12 cellular contexts compared by ENCODE assay signal in genomic region chr22:36084717-36085116, GRCh38. TPM values are rescaled to one million over a fixed set of nuclear protein-coding genes. Genes with fewer than 3 reads are reported as not detected.
DNase-seq lines count a peak whose midpoint lies in the region; ATAC-seq, FAIRE-seq and TF ChIP-seq lines count a peak whose summit lies in the region.
"Had no signal": no experiment of that assay in that cellular context is flagged by ENCODE, and none has a peak within 500 bp of the region (broad histone marks: within the 10 kb centered on the region; RNA-seq: fewer than 3 reads in every experiment).

No MANE protein-coding gene starts in this region.

- H4K20me1 ChIP-seq in GM23338 (replicated peaks; ENCODE audit: insufficient read depth) (no peaks in the 10 kb centered on the region), K562 (replicated peaks; ENCODE audit: control insufficient read depth, insufficient read depth, low read length) (no peaks in the 10 kb centered on the region)

- no peak for FAIRE-seq in K562 (lab: Jason Lieb, UNC)
- FAIRE-seq: GM18507 had no signal

- no peaks in the 10 kb centered on the region for H3K36me3 ChIP-seq in GM23338 (ENCODE audit: insufficient read depth)
- H3K36me3 ChIP-seq in K562 (ENCODE audit: control insufficient read depth, insufficient read depth, low read length) = no peaks in the 10 kb centered on the region
- no peaks in the 10 kb centered on the region for H3K36me3 ChIP-seq in left ventricle myocardium inferior
- no peaks in the 10 kb centered on the region for H3K36me3 ChIP-seq in endodermal cell (ENCODE audit: control insufficient read depth, insufficient read depth, low read length)

- no peak overlapping the region for H3K4me2 ChIP-seq in GM23338
- H3K4me2 ChIP-seq in K562 (ENCODE audit: insufficient read depth, low read length) = no peak overlapping the region

- POLR2A ChIA-PET in activated CD4-positive, alpha-beta T cell treated with anti-CD3 and anti-CD28 coated beads for 36 hours (lab: Charles Lee) = no interaction called here
- POLR2A ChIA-PET in K562 (lab: Yijun Ruan, JAX) = no interaction called here

- no TSS peak for BruUV-seq in K562 (replicated peaks; lab: Mats Ljungman, UMichigan)

- TF ChIP-seq CTCF in GM23338 (conservative IDR thresholded peaks at IDR 0.05; ENCODE audit: low read depth in 2 of 2) (no peak), K562 (IDR thresholded peaks at IDR 0.05 in 2 of 3, conservative IDR thresholded peaks at IDR 0.05 in 1 of 3; ENCODE audit: insufficient read depth in 2 of 3, low read depth in 1 of 3, low read length in 3 of 3) (no peak), left ventricle myocardium inferior (IDR thresholded peaks at IDR 0.05; ENCODE audit: borderline replicate concordance) (no peak), endodermal cell (conservative IDR thresholded peaks at IDR 0.05) (no peak)

- no peak overlapping the region for H3K4me3 Mint-ChIP-seq in activated CD4-positive, alpha-beta T cell treated with anti-CD3 and anti-CD28 coated beads for 36 hours
- H3K4me3 Mint-ChIP-seq in activated CD4-positive, alpha-beta T cell treated with anti-CD3 and anti-CD28 coated beads, Interleukin-2, amount 10 ng/mL, durations not matched to agents 24 days and 14 days = no peak overlapping the region
- H3K4me3 Mint-ChIP-seq in GM23338 = no peak overlapping the region
- H3K4me3 Mint-ChIP-seq in endodermal cell = no peak overlapping the region

- no peak for TF ChIP-seq EP300 in K562 (IDR thresholded peaks at IDR 0.05; ENCODE audit: low read length)

- ATAC-seq in activated CD4-positive, alpha-beta T cell treated with anti-CD3 and anti-CD28 coated beads for 36 hours = no peak
- ATAC-seq in GM23338 = no peak
- no peak for ATAC-seq in K562
- ATAC-seq in HG02678 (IDR thresholded peaks at IDR 0.05; ENCODE audit: unreplicated experiment) = no peak

- H3K9me3 ChIP-seq in K562 (replicated peaks; ENCODE audit: control insufficient read depth, insufficient read depth, low read depth, low read length) (no peaks in the 10 kb centered on the region), left ventricle myocardium inferior (replicated peaks) (no peaks in the 10 kb centered on the region), endodermal cell (ENCODE audit: control insufficient read depth, low read length) (no peaks in the 10 kb centered on the region)

- no peaks in the 10 kb centered on the region for H3K9me1 ChIP-seq in K562 (ENCODE audit: control insufficient read depth, insufficient read depth, low read length)

- H3K4me3 ChIP-seq in GM23338 (no peak overlapping the region), K562 (no peak overlapping the region), left ventricle myocardium inferior (no peak overlapping the region), endodermal cell (ENCODE audit: low read length) (no peak overlapping the region)

- intact Hi-C loops in activated CD4-positive, alpha-beta T cell treated with anti-CD3 and anti-CD28 coated beads for 36 hours (cut with DNase I, micrococcal nuclease) = no loop called here
- intact Hi-C loops in activated CD4-positive, alpha-beta T cell treated with anti-CD3 and anti-CD28 coated beads, Interleukin-2, amount 10 ng/mL, durations not matched to agents 24 days and 14 days (cut with micrococcal nuclease) = no loop called here
- intact Hi-C loops in K562 (cut with micrococcal nuclease) (no loop called here), posterior vena cava (cut with DNase I) (loop anchor here in 1 of 2 donors (5.0 kb wide), 1 partner anchor 338 kb away; no protein-coding TSS in a partner anchor), left ventricle myocardium inferior (cut with micrococcal nuclease) (no loop called here)

- peaks cover 3% of the 10 kb centered on the region for H3K4me1 Mint-ChIP-seq in activated CD4-positive, alpha-beta T cell treated with anti-CD3 and anti-CD28 coated beads for 36 hours
- H3K4me1 Mint-ChIP-seq in activated CD4-positive, alpha-beta T cell treated with anti-CD3 and anti-CD28 coated beads, Interleukin-2, amount 10 ng/mL, durations not matched to agents 24 days and 14 days = peaks cover 19% of the 10 kb centered on the region
- H3K4me1 Mint-ChIP-seq in GM23338 (peaks cover 3% of the 10 kb centered on the region; the same call in 2 of the 3 replicates), endodermal cell (peaks cover 4% of the 10 kb centered on the region)

- H3K27me3 Mint-ChIP-seq in activated CD4-positive, alpha-beta T cell treated with anti-CD3 and anti-CD28 coated beads for 36 hours = no peaks in the 10 kb centered on the region
- H3K27me3 Mint-ChIP-seq in activated CD4-positive, alpha-beta T cell treated with anti-CD3 and anti-CD28 coated beads, Interleukin-2, amount 10 ng/mL, durations not matched to agents 24 days and 14 days = no peaks in the 10 kb centered on the region
- H3K27me3 Mint-ChIP-seq in GM23338 (ENCODE audit: insufficient read depth, low read depth, poor library complexity) (peaks cover 3% of the 10 kb centered on the region), endodermal cell (ENCODE audit: insufficient read depth) (no peaks in the 10 kb centered on the region)

- no peak overlapping the region for H3K27ac ChIP-seq in GM23338 (ENCODE audit: low read depth)
- no peak overlapping the region for H3K27ac ChIP-seq in K562 (ENCODE audit: extremely low read depth, low read depth, low read length)
- no peak overlapping the region for H3K27ac ChIP-seq in left ventricle myocardium inferior (replicated peaks)
- H3K27ac ChIP-seq in endodermal cell (ENCODE audit: low read depth, low read length) = no peak overlapping the region
- H3K27ac ChIP-seq: 22Rv1 had no signal

- H3K9me3 Mint-ChIP-seq in activated CD4-positive, alpha-beta T cell treated with anti-CD3 and anti-CD28 coated beads for 36 hours (ENCODE audit: low read depth) = no peaks in the 10 kb centered on the region
- no peaks in the 10 kb centered on the region for H3K9me3 Mint-ChIP-seq in activated CD4-positive, alpha-beta T cell treated with anti-CD3 and anti-CD28 coated beads, Interleukin-2, amount 10 ng/mL, durations not matched to agents 24 days and 14 days
- H3K9me3 Mint-ChIP-seq in GM23338 (no peaks in the 10 kb centered on the region; the same call in 2 of the 3 replicates), endodermal cell (no peaks in the 10 kb centered on the region)

- no peaks in the 10 kb centered on the region for H3F3A ChIP-seq in GM23338 (replicated peaks; ENCODE audit: low read depth)

- H3K9me2 ChIP-seq in GM23338 (ENCODE audit: insufficient read depth) = no peaks in the 10 kb centered on the region

- H2AFZ ChIP-seq in GM23338 (peak overlapping the region; percentile 93), K562 (ENCODE audit: low read depth, low read length) (peak overlapping the region; percentile 55; the same call in 1 of the 2 replicates)

- no peaks in the 10 kb centered on the region for H3K27me3 ChIP-seq in GM23338 (ENCODE audit: insufficient read depth)
- H3K27me3 ChIP-seq in K562 (ENCODE audit: control insufficient read depth in 2 of 2, insufficient read depth in 2 of 2, low read length in 2 of 2) = no peaks in the 10 kb centered on the region
- H3K27me3 ChIP-seq in left ventricle myocardium inferior (ENCODE audit: low read depth) = no peaks in the 10 kb centered on the region
- H3K27me3 ChIP-seq in endodermal cell (ENCODE audit: control insufficient read depth, insufficient read depth, low read length, poor library complexity, severe bottlenecking) = no peaks in the 10 kb centered on the region

- in situ Hi-C loops in K562 (cut with MboI) = no loop called here

- 36% methylated on average over 5 of the region's 5 CpGs for WGBS in K562 (ENCODE audit: insufficient coverage, low coverage, missing lambda C conversion rate)
- 85% methylated on average over 5 of the region's 5 CpGs; no CpG with 5 or more reads in 1 of the 2 experiments for WGBS in endodermal cell (ENCODE audit: insufficient coverage in 1 of 2, insufficient read length in 1 of 2), 2 experiments

- peak overlapping the region; percentile 25 for H3K27ac Mint-ChIP-seq in activated CD4-positive, alpha-beta T cell treated with anti-CD3 and anti-CD28 coated beads for 36 hours
- no peak overlapping the region for H3K27ac Mint-ChIP-seq in activated CD4-positive, alpha-beta T cell treated with anti-CD3 and anti-CD28 coated beads, Interleukin-2, amount 10 ng/mL, durations not matched to agents 24 days and 14 days
- H3K27ac Mint-ChIP-seq in GM23338 (no peak overlapping the region), endodermal cell (no peak overlapping the region)

- H3K36me3 Mint-ChIP-seq in activated CD4-positive, alpha-beta T cell treated with anti-CD3 and anti-CD28 coated beads for 36 hours (ENCODE audit: low read depth) = no peaks in the 10 kb centered on the region
- H3K36me3 Mint-ChIP-seq in activated CD4-positive, alpha-beta T cell treated with anti-CD3 and anti-CD28 coated beads, Interleukin-2, amount 10 ng/mL, durations not matched to agents 24 days and 14 days (ENCODE audit: low read depth) = no peaks in the 10 kb centered on the region
- no peaks in the 10 kb centered on the region for H3K36me3 Mint-ChIP-seq in GM23338 (ENCODE audit: low read depth)
- H3K36me3 Mint-ChIP-seq in endodermal cell (ENCODE audit: low read depth) = no peaks in the 10 kb centered on the region

- H3K79me2 ChIP-seq in GM23338 (replicated peaks; ENCODE audit: insufficient read depth) = no peaks in the 10 kb centered on the region
- H3K79me2 ChIP-seq in K562 (ENCODE audit: control insufficient read depth, insufficient read depth, low read length) = no peaks in the 10 kb centered on the region

- CTCF ChIA-PET in activated CD4-positive, alpha-beta T cell treated with anti-CD3 and anti-CD28 coated beads for 36 hours (lab: Charles Lee) = interaction anchor here (6.2 kb wide), 1 partner anchor 19 kb away, joined by 41 read pairs; no protein-coding TSS in a partner anchor
- CTCF ChIA-PET in K562 (lab: Yijun Ruan, JAX; ENCODE audit: low intra/inter-chr PET ratio) = no interaction called here

- TF ChIP-seq RAD21 in K562 (CRISPR knock-in tag; conservative IDR thresholded peaks at IDR 0.05 in 1 of 2, IDR thresholded peaks at IDR 0.05 in 1 of 2) = no peak

- H3K9ac ChIP-seq in K562 (ENCODE audit: insufficient read depth in 1 of 2, low read depth in 2 of 2, low read length in 2 of 2) (peak overlapping the region in 1 of 2 experiments; percentile 2; a peak in 1 of 4 replicates), endodermal cell (ENCODE audit: extremely low read depth, low read length, poor library complexity, severe bottlenecking) (no peak overlapping the region)

- H3K4me1 ChIP-seq in GM23338 (ENCODE audit: insufficient read depth) (no peaks in the 10 kb centered on the region; the same call in 1 of the 2 replicates), K562 (replicated peaks in 1 of 2; ENCODE audit: control insufficient read depth in 2 of 2, insufficient read depth in 2 of 2, low read length in 2 of 2) (peaks cover 0 to 3% of the 10 kb centered on the region in 2 experiments; a peak in 3 of 5 replicates), left ventricle myocardium inferior (no peaks in the 10 kb centered on the region), endodermal cell (ENCODE audit: control insufficient read depth, insufficient read depth, low read length) (no peaks in the 10 kb centered on the region)

- no peak for TF ChIP-seq POLR2A in K562 (conservative IDR thresholded peaks at IDR 0.05)

- no peak for DNase-seq in activated CD4-positive, alpha-beta T cell treated with anti-CD3 and anti-CD28 coated beads for 36 hours
- DNase-seq in activated CD4-positive, alpha-beta T cell treated with anti-CD3 and anti-CD28 coated beads, Interleukin-2, amount 10 ng/mL, durations not matched to agents 24 days and 14 days = no peak
- no peak for DNase-seq in GM23338 (ENCODE audit: low spot score)
- no peak for DNase-seq in K562 (ENCODE audit: extremely low read depth in 1 of 4, low spot score in 3 of 4)
- peak; percentile 8 for DNase-seq in posterior vena cava (ENCODE audit: low spot score)
- DNase-seq in left ventricle myocardium inferior = no peak
- DNase-seq in endodermal cell = no peak
- DNase-seq: DMS53, H7 had no signal

RNA-seq across cellular contexts. Expression of gene RBFOX2, which starts 56.1 kb away (rescaled TPM):
- total RNA-seq in activated CD4-positive, alpha-beta T cell treated with anti-CD3 and anti-CD28 coated beads for 36 hours = 1 to 10 TPM; 6.9 to 7.7 TPM
- 3.6 and 3.9 TPM in 2 replicates for total RNA-seq in activated CD4-positive, alpha-beta T cell treated with anti-CD3 and anti-CD28 coated beads, Interleukin-2, amount 10 ng/mL, durations not matched to agents 24 days and 14 days
- 130 and 131 TPM in 2 replicates for total RNA-seq in GM23338 (2014; rRNA removed; shearing (Covaris generic))
- polyA plus RNA-seq in GM23338 (2016; fragmentation: Nextera tagmentation; extraction: Ambion mirVana) = 84.8 and 88.8 TPM in 2 replicates
- total RNA-seq in K562 (2011; cell fraction: chromatin; rRNA removed; ENCODE audit: low replicate concordance) = 27.6 and 35.3 TPM in 2 replicates
- 13.7 and 15.8 TPM in 2 replicates for total RNA-seq in K562 (2011; cell fraction: nucleolus; rRNA removed)
- 26.1 and 42.0 TPM in 2 replicates for total RNA-seq in K562 (2011; cell fraction: nucleoplasm; rRNA removed)
- 17.5 and 19.1 TPM in 2 replicates for total RNA-seq in K562 (2014; rRNA removed)
- total RNA-seq in K562 (2014; rRNA removed; fragmentation: Illumina TruSeq; extraction: Trizol) = 13.4 and 14.3 TPM in 2 replicates
- total RNA-seq in K562 (2015; rRNA removed; fragmentation: Illumina TruSeq; extraction: Trizol) = 13.6 and 13.9 TPM in 2 replicates
- 19.5 and 20.8 TPM in 2 replicates for total RNA-seq in K562 (2021)
- 24.8 and 26.2 TPM in 2 replicates for polyA plus RNA-seq in K562 (2011; rRNA removed)
- polyA plus RNA-seq in K562 (2011; cell fraction: cytosol; rRNA removed) = 28.2 and 34.2 TPM in 2 replicates
- polyA plus RNA-seq in K562 (2011; cell fraction: nucleus; rRNA removed) = 38.7 and 42.9 TPM in 2 replicates
- 15.4 and 16.5 TPM in 2 replicates for polyA plus RNA-seq in K562 (2012)
- 18.3 and 19.9 TPM in 2 replicates for polyA plus RNA-seq in K562 (2014; fragmentation: Illumina TruSeq; extraction: Trizol)
- polyA plus RNA-seq in K562 (2014; fragmentation: Nextera tagmentation; extraction: Ambion mirVana) = 1 to 10 TPM; 5.8 to 8.0 TPM
- 13.9 and 14.2 TPM in 2 replicates for polyA plus RNA-seq in K562 (2014; rRNA removed)
- 41.5 and 46.9 TPM in 2 replicates for polyA minus RNA-seq in K562 (2011; rRNA and poly(A)+ RNA removed)
- polyA minus RNA-seq in K562 (2011; cell fraction: cytosol; rRNA and poly(A)+ RNA removed) = 8.9 and 17.0 TPM in 2 replicates
- polyA minus RNA-seq in K562 (2011; cell fraction: nucleus; rRNA and poly(A)+ RNA removed) = 24.9 and 34.4 TPM in 2 replicates
- total RNA-seq in posterior vena cava = 100 to 1,000 TPM; 114 to 124 TPM
- 75.4 TPM for total RNA-seq in left ventricle myocardium inferior
- 100 to 1,000 TPM; 104 to 120 TPM for total RNA-seq in endodermal cell
- 137 TPM for polyA plus RNA-seq in endodermal cell (2013, experiment 1 of 2)
- 135 TPM for polyA plus RNA-seq in endodermal cell (2013, experiment 2 of 2)
